In genomic region chr6:28207244-28208179, GRCh38 we compare ENCODE assay signal across 1 cellular context.
TF ChIP-seq lines count a peak whose summit lies in the region.

No MANE protein-coding gene starts in this region.

TF ChIP-seq in IMR-90, 13 proteins besides CTCF, POLR2A, EP300 and RAD21 (continued from another document):
- no peak for TF ChIP-seq USF2 (IDR thresholded peaks at IDR 0.05; ENCODE audit: low read depth, low read length)
- no peak for TF ChIP-seq CHD1 (IDR thresholded peaks at IDR 0.05; ENCODE audit: low read depth, low read length)
